Comparison of ENCODE assay signal across 1 cellular context in genomic region chr5:68287976-68288755, GRCh38.
A peak's percentile ranks its signal among the peaks of the same experiment; 100 is the strongest.
TF ChIP-seq lines count a peak whose summit lies in the region.

No MANE protein-coding gene starts in this region.

TF ChIP-seq in HepG2, 621 proteins besides CTCF, POLR2A, EP300 and RAD21 (continued from another document):
- TF ChIP-seq AKNA (CRISPR knock-in tag; IDR thresholded peaks at IDR 0.05; ENCODE audit: borderline replicate concordance) (no peak), EZH2 (conservative IDR thresholded peaks at IDR 0.05; ENCODE audit: low read depth, low read length) (no peak), ZBTB25 (CRISPR knock-in tag; IDR thresholded peaks at IDR 0.05) (no peak; the same call in 1 of the 2 replicates), ZNF441 (CRISPR knock-in tag; IDR thresholded peaks at IDR 0.05; ENCODE audit: borderline replicate concordance) (peak; percentile 71; the same call in 1 of the 2 replicates), ZNF784 (CRISPR knock-in tag; IDR thresholded peaks at IDR 0.05; ENCODE audit: borderline replicate concordance) (no peak), ZNF557 (CRISPR knock-in tag; IDR thresholded peaks at IDR 0.05) (no peak), SIX4 (CRISPR knock-in tag; IDR thresholded peaks at IDR 0.05) (no peak), KLF16 (CRISPR knock-in tag; IDR thresholded peaks at IDR 0.05) (peak in 1 of 2 experiments; percentile 27; a peak in 1 of 4 replicates)
